36 cellular contexts compared by ENCODE assay signal in the genomic region with DNA sequence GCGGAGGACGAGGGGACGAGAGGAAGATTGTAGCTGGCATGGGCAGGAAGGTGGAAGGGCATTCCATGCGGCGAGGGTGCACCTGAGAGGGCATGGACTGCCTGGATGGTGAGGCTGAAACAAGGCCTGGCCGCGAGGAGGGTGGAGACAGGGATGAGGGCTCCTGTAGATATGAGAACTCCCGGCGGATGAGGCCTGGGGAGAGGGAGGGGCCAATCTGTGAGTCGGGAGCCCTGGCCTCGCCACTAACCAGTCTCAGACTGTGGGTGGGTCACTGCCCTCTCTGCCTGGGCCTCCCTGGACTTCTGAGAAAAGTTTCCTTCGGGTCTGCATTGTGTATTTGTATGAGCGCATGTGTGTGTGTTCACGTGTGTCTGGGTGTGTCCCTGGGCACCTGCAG. TPM values are rescaled to one million over a fixed set of nuclear protein-coding genes. Genes with fewer than 3 reads are reported as not detected.
"Had no signal": no experiment of that assay in that cellular context is flagged by ENCODE, and none has a peak within 500 bp of the region (broad histone marks: within the 10 kb centered on the region; RNA-seq: fewer than 3 reads in every experiment).

No MANE protein-coding gene starts in this region.

- DNase-seq: activated B cell treated with CpG ODN at 0.5 μM for 24 hours; activated CD4-positive, alpha-beta T cell treated with anti-CD3 and anti-CD28 coated beads for 48 hours; activated CD4-positive, alpha-beta T cell treated with anti-CD3 and anti-CD28 coated beads, Interleukin-2, amount 50 U/mL, for 1 hour; activated CD4-positive, alpha-beta T cell treated with anti-CD3 and anti-CD28 coated beads, Interleukin-2, amount 50 U/mL, for 48 hours; activated CD8-positive, alpha-beta memory T cell treated with anti-CD3 and anti-CD28 coated beads for 24 hours; activated CD8-positive, alpha-beta T cell treated with anti-CD3 and anti-CD28 coated beads for 36 hours; activated effector memory CD4-positive, alpha-beta T cell treated with Interleukin-2 at 50 U/mL for 16 hours; activated gamma-delta T cell treated with Interleukin-2 at 50 U/mL for 16 hours; activated naive CD4-positive, alpha-beta T cell treated with anti-CD3 and anti-CD28 coated beads, Interleukin-2, amount 50 U/mL, for 16 hours; activated naive CD4-positive, alpha-beta T cell treated with Interleukin-2 at 50 U/mL for 16 hours; activated T-cell treated with anti-CD3 and anti-CD28 coated beads, Interleukin-2, amount 50 U/mL, for 4 hours; amniotic stem cell; anterior cingulate cortex; brain microvascular endothelial cell; cortex of kidney; dermis blood vessel endothelial cell; effector CD4-positive, alpha-beta T cell; effector memory CD8-positive, alpha-beta T cell; esophagus squamous epithelium; foreskin melanocyte; heart right ventricle; T-helper 17 cell; T1000; WERI-Rb-1 had no signal

- H3K9me3 Mint-ChIP-seq: activated B cell treated with CpG ODN at 0.5 μM for 24 hours; activated CD8-positive, alpha-beta T cell treated with anti-CD3 and anti-CD28 coated beads for 36 hours; activated T-cell treated with anti-CD3 and anti-CD28 coated beads, Interleukin-2, amount 50 U/mL, for 4 hours; activated T-helper 17 cell treated with anti-CD3 and anti-CD28 coated beads, Interleukin-2, amount 50 U/mL, for 72 hours; central memory CD8-positive, alpha-beta T cell; effector memory CD8-positive, alpha-beta T cell; T-helper 2 cell treated with Interferon-gamma antibody and Interleukin-4, amounts not matched to agents 5 μg/mL and 100 μg/mL, for 36 hours had no signal

- H3K4me1 Mint-ChIP-seq: activated T-helper 17 cell treated with anti-CD3 and anti-CD28 coated beads, Interleukin-2, amount 50 U/mL, for 72 hours; central memory CD8-positive, alpha-beta T cell; T-helper 17 cell had no signal

- H3K4me3 Mint-ChIP-seq: activated B cell treated with CpG ODN at 0.5 μM for 24 hours; activated CD8-positive, alpha-beta T cell treated with anti-CD3 and anti-CD28 coated beads for 36 hours; activated naive CD8-positive, alpha-beta T cell; activated T-cell treated with anti-CD3 and anti-CD28 coated beads, Interleukin-2, amount 50 U/mL, for 4 hours; activated T-helper 17 cell treated with anti-CD3 and anti-CD28 coated beads, Interleukin-2, amount 50 U/mL, for 72 hours; central memory CD8-positive, alpha-beta T cell; effector memory CD8-positive, alpha-beta T cell; T-helper 17 cell; T-helper 2 cell treated with Interferon-gamma antibody and Interleukin-4, amounts not matched to agents 5 μg/mL and 100 μg/mL, for 36 hours had no signal

- H3K4me3 ChIP-seq: esophagus squamous epithelium, gastroesophageal sphincter, heart right ventricle had no signal

- H3K36me3 ChIP-seq: brain microvascular endothelial cell, esophagus squamous epithelium, gastroesophageal sphincter, heart right ventricle, WERI-Rb-1 had no signal

- H3K9me3 ChIP-seq: esophagus squamous epithelium, gastroesophageal sphincter, heart right ventricle had no signal

- ATAC-seq: activated CD4-positive, CD25-positive, alpha-beta regulatory T cell treated with anti-CD3 and anti-CD28 coated beads, Interleukin-2, amount 50 U/mL, for 24 hours; activated CD8-positive, alpha-beta T cell treated with anti-CD3 and anti-CD28 coated beads for 36 hours; activated T-cell treated with anti-CD3 and anti-CD28 coated beads, Interleukin-2, amount 50 U/mL, for 4 hours; activated T-helper 17 cell treated with anti-CD3 and anti-CD28 coated beads, Interleukin-2, amount 50 U/mL, for 72 hours; effector memory CD8-positive, alpha-beta T cell; gastroesophageal sphincter; heart right ventricle; T-helper 17 cell had no signal

- H3K27ac Mint-ChIP-seq: activated B cell treated with CpG ODN at 0.5 μM for 24 hours; activated CD8-positive, alpha-beta T cell treated with anti-CD3 and anti-CD28 coated beads for 36 hours; activated naive CD8-positive, alpha-beta T cell; activated T-helper 17 cell treated with anti-CD3 and anti-CD28 coated beads, Interleukin-2, amount 50 U/mL, for 72 hours; effector memory CD8-positive, alpha-beta T cell; T-helper 17 cell; T-helper 2 cell treated with Interferon-gamma antibody and Interleukin-4, amounts not matched to agents 5 μg/mL and 100 μg/mL, for 36 hours had no signal

- H3K27ac ChIP-seq: brain microvascular endothelial cell, epithelial cell of prostate, esophagus squamous epithelium, gastroesophageal sphincter, heart right ventricle, WERI-Rb-1 had no signal

- H3K36me3 Mint-ChIP-seq: activated naive CD8-positive, alpha-beta T cell had no signal

RNA-seq across cellular contexts. Expression of a gene that starts 55.4 kb away (rescaled TPM):
- total RNA-seq: activated B cell treated with CpG ODN at 0.5 μM for 24 hours; activated CD8-positive, alpha-beta T cell treated with anti-CD3 and anti-CD28 coated beads for 36 hours; activated T-cell treated with anti-CD3 and anti-CD28 coated beads, Interleukin-2, amount 50 U/mL, for 4 hours; activated T-helper 17 cell treated with anti-CD3 and anti-CD28 coated beads, Interleukin-2, amount 50 U/mL, for 72 hours; bronchial epithelial cell; chondrocyte; dermis blood vessel endothelial cell; endothelial cell of umbilical vein; fibroblast of lung; fibroblast of villous mesenchyme; T-helper 17 cell had no signal
- polyA plus RNA-seq: endothelial cell of umbilical vein, fibroblast of lung had no signal
